Comparison of ENCODE assay signal across 1 cellular context in the genomic region with DNA sequence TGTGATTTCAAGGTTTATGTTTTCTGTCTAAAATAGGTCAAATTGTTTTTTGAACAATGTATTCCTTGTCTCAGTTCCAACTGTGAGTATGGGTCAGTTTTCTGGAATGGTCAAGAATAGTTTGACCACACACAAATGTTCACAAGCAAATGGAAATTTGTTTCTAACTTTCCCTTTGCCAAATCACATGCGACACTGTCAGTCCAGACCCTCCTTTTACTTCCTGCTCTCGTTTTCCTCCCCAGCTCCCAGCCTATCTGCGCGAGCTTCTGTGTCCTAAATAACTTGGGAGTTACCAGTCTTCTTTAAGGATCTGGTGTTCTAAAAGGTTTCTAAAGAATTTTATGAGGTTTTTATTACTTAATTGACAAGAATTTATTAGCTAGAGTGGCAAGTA.
TF ChIP-seq lines count a peak whose summit lies in the region.

No MANE protein-coding gene starts in this region.

TF ChIP-seq in HEK293T, 16 proteins besides CTCF, POLR2A, EP300 and RAD21 (continued from another document):
- TF ChIP-seq, protein P1, sequence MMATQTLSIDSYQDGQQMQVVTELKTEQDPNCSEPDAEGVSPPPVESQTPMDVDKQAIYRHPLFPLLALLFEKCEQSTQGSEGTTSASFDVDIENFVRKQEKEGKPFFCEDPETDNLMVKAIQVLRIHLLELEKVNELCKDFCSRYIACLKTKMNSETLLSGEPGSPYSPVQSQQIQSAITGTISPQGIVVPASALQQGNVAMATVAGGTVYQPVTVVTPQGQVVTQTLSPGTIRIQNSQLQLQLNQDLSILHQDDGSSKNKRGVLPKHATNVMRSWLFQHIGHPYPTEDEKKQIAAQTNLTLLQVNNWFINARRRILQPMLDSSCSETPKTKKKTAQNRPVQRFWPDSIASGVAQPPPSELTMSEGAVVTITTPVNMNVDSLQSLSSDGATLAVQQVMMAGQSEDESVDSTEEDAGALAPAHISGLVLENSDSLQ (IDR thresholded peaks at IDR 0.05) = no peak
- TF ChIP-seq FOXK2 (IDR thresholded peaks at IDR 0.05) (no peak), FOXM1 (IDR thresholded peaks at IDR 0.05; ENCODE audit: borderline replicate concordance) (no peak), FOXA1 (IDR thresholded peaks at IDR 0.05) (no peak), TARDBP (IDR thresholded peaks at IDR 0.05) (no peak), SUZ12 (IDR thresholded peaks at IDR 0.05) (no peak), CTBP1 (IDR thresholded peaks at IDR 0.05; ENCODE audit: borderline replicate concordance) (no peak), NFRKB (IDR thresholded peaks at IDR 0.05) (no peak), ARNT (IDR thresholded peaks at IDR 0.05) (no peak), L3MBTL2 (conservative IDR thresholded peaks at IDR 0.05) (no peak), ZNF384 (IDR thresholded peaks at IDR 0.05) (no peak)
